In genomic region chr10:6173203-6173602, GRCh38 we compare ENCODE assay signal across 9 cellular contexts. TPM values are rescaled to one million over a fixed set of nuclear protein-coding genes. Genes with fewer than 3 reads are reported as not detected.
DNase-seq lines count a peak whose midpoint lies in the region; ATAC-seq and TF ChIP-seq lines count a peak whose summit lies in the region.
"Had no signal": no experiment of that assay in that cellular context is flagged by ENCODE, and none has a peak within 500 bp of the region (broad histone marks: within the 10 kb centered on the region; RNA-seq: fewer than 3 reads in every experiment).

No MANE protein-coding gene starts in this region.

- DNase-seq in activated CD4-positive, CD25-positive, alpha-beta regulatory T cell (lab: John Stamatoyannopoulos, UW), result peak; percentile 17 to 61 (median 31)
- no peak for DNase-seq in chondrocyte (ENCODE audit: low spot score)
- DNase-seq in stimulated activated CD8-positive, alpha-beta memory T cell treated with anti-CD3 and anti-CD28 coated beads, Interleukin-12 subunit alpha, Interleukin-12 subunit beta, amount 100 ng/mL, for 1 hour (ENCODE audit: low read depth), result peak; percentile 21
- no peak for DNase-seq in thyroid gland
- no peak for DNase-seq in germinal center (ENCODE audit: low spot score)
- DNase-seq in Right ventricle myocardium inferior (ENCODE audit: missing footprints), result no peak
- DNase-seq: right lobe of liver had no signal

- WGBS in thyroid gland, 2 donors, result 53 to 58% methylated on average over 8 of the region's 8 CpGs

- no peaks in the 10 kb centered on the region for H3K27me3 Mint-ChIP-seq in chondrocyte (ENCODE audit: low read depth)

- no peak overlapping the region for H3K27ac Mint-ChIP-seq in chondrocyte (ENCODE audit: unreplicated experiment)

- H3K36me3 Mint-ChIP-seq in chondrocyte (ENCODE audit: low read depth), result no peaks in the 10 kb centered on the region

- H3K4me3 ChIP-seq in HEK293 (ENCODE audit: low read depth, low read length) (no peak overlapping the region), thyroid gland (replicated peaks in 1 of 3) (no peak overlapping the region)
- H3K4me3 ChIP-seq: right lobe of liver had no signal

- H3K9me3 ChIP-seq in HEK293 (ENCODE audit: control insufficient read depth, insufficient read depth, low read depth, low read length), result no peaks in the 10 kb centered on the region
- H3K9me3 ChIP-seq in thyroid gland, result no peaks in the 10 kb centered on the region
- H3K9me3 ChIP-seq: right lobe of liver had no signal

- TF ChIP-seq CTCF in HEK293 (tag by site-specific recombination; IDR thresholded peaks at IDR 0.05), result no peak
- TF ChIP-seq CTCF in chondrocyte (IDR thresholded peaks at IDR 0.05), result peak; percentile 32
- TF ChIP-seq CTCF in thyroid gland (IDR thresholded peaks at IDR 0.05), result no peak

- H3K27ac ChIP-seq in HEK293 (ENCODE audit: extremely low read depth, low read depth, low read length), result no peak overlapping the region
- no peak overlapping the region for H3K27ac ChIP-seq in thyroid gland

- TF ChIP-seq POLR2A in thyroid gland (IDR thresholded peaks at IDR 0.05), result no peak

- H3K4me1 Mint-ChIP-seq in chondrocyte (ENCODE audit: low read depth), result peaks cover 37% of the 10 kb centered on the region

- no peaks in the 10 kb centered on the region for H3K9me3 Mint-ChIP-seq in chondrocyte (ENCODE audit: low read depth)

- ATAC-seq in HG02870 (IDR thresholded peaks at IDR 0.05; ENCODE audit: unreplicated experiment), result no peak
- ATAC-seq in Right ventricle myocardium inferior, result no peak

- no peak overlapping the region for H3K4me3 Mint-ChIP-seq in chondrocyte (ENCODE audit: unreplicated experiment)

- POLR2A ChIA-PET in HEK293 (lab: Yijun Ruan, JAX), result interaction anchor here (0.9 kb wide), 1 partner anchor 9 kb away, joined by 3 read pairs; no protein-coding TSS in a partner anchor

- peaks cover 0 to 3% of the 10 kb centered on the region in 2 experiments; a peak in 2 of 3 replicates for H3K36me3 ChIP-seq in HEK293 (ENCODE audit: control insufficient read depth in 2 of 2, insufficient read depth in 1 of 2, low read length in 2 of 2)
- H3K36me3 ChIP-seq in thyroid gland, result no peaks in the 10 kb centered on the region
- H3K36me3 ChIP-seq: right lobe of liver had no signal

- no peaks in the 10 kb centered on the region for H3K27me3 ChIP-seq in thyroid gland
- H3K27me3 ChIP-seq: right lobe of liver had no signal

- intact Hi-C loops in thyroid gland (cut with DNase I) (no loop called here), Right ventricle myocardium inferior (cut with DNase I) (no loop called here)

- CTCF ChIA-PET in HEK293 (lab: Yijun Ruan, JAX), result interaction anchor here (1.1 to 1.7 kb wide), 3 partner anchors 26 to 228 kb away, joined by 3 to 7 read pairs (median 5); partner anchors contain the start of gene PFKFB3

- H3K4me1 ChIP-seq in HEK293 (ENCODE audit: control insufficient read depth, insufficient read depth, low read length) (no peaks in the 10 kb centered on the region), thyroid gland (peaks cover 0 to 26% of the 10 kb centered on the region in 2 donors)

TF ChIP-seq in HEK293, 187 proteins besides CTCF, POLR2A, EP300 and RAD21:
- TF ChIP-seq GLI4 (tag by site-specific recombination; IDR thresholded peaks at IDR 0.05), result no peak
- peak; percentile 65 for TF ChIP-seq SCRT1 (tag by site-specific recombination; IDR thresholded peaks at IDR 0.05; ENCODE audit: borderline replicate concordance)

RNA-seq across cellular contexts. Expression of gene PFKFB3, which starts 29.5 kb away (rescaled TPM):
- 40.3 to 46.5 TPM (median 41.6 TPM) in 3 replicates for total RNA-seq in chondrocyte
- total RNA-seq in thyroid gland, result 10 to 100 TPM in 2 of 4 donors, 1 to 10 TPM in 2; 8.4 to 11.8 (median 9.4) TPM
- total RNA-seq in Right ventricle myocardium inferior, result 28.1 TPM

Comparison
In these comparisons a context has a peak if more than half of its experiments do, and no peak if none do; other contexts are left out.
1. DNase-seq: peak in activated CD4-positive, CD25-positive, alpha-beta regulatory T cell (4 of 4) and stimulated activated CD8-positive, alpha-beta memory T cell treated with anti-CD3 and anti-CD28 coated beads, Interleukin-12 subunit alpha, Interleukin-12 subunit beta, amount 100 ng/mL, for 1 hour (single experiment); none in chondrocyte (single experiment), thyroid gland (0 of 2), germinal center (single experiment) and Right ventricle myocardium inferior (single experiment).